Comparison of ENCODE assay signal across 8 cellular contexts in the genomic region with DNA sequence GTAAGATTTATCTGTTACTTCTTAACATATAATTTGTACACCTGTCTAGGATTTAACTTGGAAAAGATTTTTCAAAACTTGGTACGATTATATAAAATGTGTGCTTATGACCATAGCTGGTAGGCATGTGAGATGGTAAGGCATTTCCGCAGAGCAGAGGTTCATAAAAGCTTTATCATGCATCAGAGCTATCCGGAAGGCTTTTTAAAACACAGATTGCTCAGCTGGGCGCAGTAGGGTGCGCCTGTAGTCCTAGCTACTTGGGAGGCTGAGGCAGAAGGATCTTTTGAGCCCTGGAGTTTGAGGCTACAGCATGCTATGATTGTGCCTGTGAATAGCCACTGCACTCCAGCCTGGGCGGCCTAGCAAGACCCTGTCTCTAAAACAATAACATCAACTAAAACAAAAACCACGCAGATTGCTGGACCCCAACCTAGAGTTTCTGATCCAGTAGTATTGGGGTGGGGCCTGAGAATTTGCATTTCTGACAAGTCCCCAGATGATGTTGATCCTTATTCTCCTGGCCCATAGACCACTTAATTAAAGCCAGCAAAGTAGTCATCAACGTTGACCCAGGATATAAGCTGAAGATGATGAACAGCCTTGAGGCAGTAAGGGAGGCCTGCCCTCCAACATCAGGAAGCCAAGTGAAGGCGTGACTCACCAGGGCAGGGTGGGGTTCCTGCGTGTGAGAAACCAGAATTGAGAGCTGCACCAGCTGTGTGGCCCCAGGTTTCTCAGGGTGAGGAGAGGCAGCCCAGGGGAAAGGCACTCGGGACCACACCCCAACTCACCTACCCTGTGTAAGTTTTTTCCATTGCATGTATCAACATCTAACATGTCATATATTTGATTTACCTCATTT.
DNase-seq lines count a peak whose midpoint lies in the region; ATAC-seq and TF ChIP-seq lines count a peak whose summit lies in the region.

No MANE protein-coding gene starts in this region.

- ATAC-seq in GM18498 (IDR thresholded peaks at IDR 0.05; ENCODE audit: unreplicated experiment) (peak; percentile 72), HG03135 (IDR thresholded peaks at IDR 0.05; ENCODE audit: unreplicated experiment) (peak; percentile 70), GM18505 (IDR thresholded peaks at IDR 0.05; ENCODE audit: unreplicated experiment) (no peak)

- no peak overlapping the region for H3K4me3 ChIP-seq in skeletal muscle cell (ENCODE audit: low read depth, low read length)

- no peaks in the 10 kb centered on the region for H3K36me3 Mint-ChIP-seq in dendritic cell treated with granulocyte-macrophage colony-stimulating factor and Interleukin-4, amounts not matched to agents 40 ng/mL and 50 ng/mL, for 4 days (ENCODE audit: low read depth)

- peak overlapping the region; percentile 75 for H3K27ac Mint-ChIP-seq in dendritic cell treated with granulocyte-macrophage colony-stimulating factor and Interleukin-4, amounts not matched to agents 40 ng/mL and 50 ng/mL, for 4 days

- H3K4me1 Mint-ChIP-seq in dendritic cell treated with granulocyte-macrophage colony-stimulating factor and Interleukin-4, amounts not matched to agents 40 ng/mL and 50 ng/mL, for 4 days (ENCODE audit: low read depth): peaks cover 47% of the 10 kb centered on the region

- H3K27me3 Mint-ChIP-seq in dendritic cell treated with granulocyte-macrophage colony-stimulating factor and Interleukin-4, amounts not matched to agents 40 ng/mL and 50 ng/mL, for 4 days: no peaks in the 10 kb centered on the region

- no peak overlapping the region for H3K4me3 Mint-ChIP-seq in dendritic cell treated with granulocyte-macrophage colony-stimulating factor and Interleukin-4, amounts not matched to agents 40 ng/mL and 50 ng/mL, for 4 days

- no peaks in the 10 kb centered on the region for H3K9me3 Mint-ChIP-seq in dendritic cell treated with granulocyte-macrophage colony-stimulating factor and Interleukin-4, amounts not matched to agents 40 ng/mL and 50 ng/mL, for 4 days

- intact Hi-C loops in dendritic cell treated with granulocyte-macrophage colony-stimulating factor and Interleukin-4, amounts not matched to agents 40 ng/mL and 50 ng/mL, for 4 days (cut with micrococcal nuclease): no loop called here

- peak; percentile 52 to 59 for DNase-seq in activated CD4-positive, alpha-beta T cell treated with anti-CD3 and anti-CD28 coated beads for 24 hours (ENCODE audit: low read depth in 2 of 2)
- DNase-seq in skeletal muscle cell (ENCODE audit: low read depth) (peak; percentile 53), NCI-H1694 treated with DMSO at 0.1 percent for 48 hours (lab: John Stamatoyannopoulos, UW) (no peak), medulla oblongata (ENCODE audit: extremely low spot score) (no peak)

- no peak for TF ChIP-seq POLR2A in GM18505 (IDR thresholded peaks at IDR 0.05; ENCODE audit: borderline replicate concordance, extremely low read depth, insufficient read depth, insufficient read length)

Comparison
In these comparisons a context has a peak if more than half of its experiments do, and no peak if none do; other contexts are left out.
1. DNase-seq: peak in activated CD4-positive, alpha-beta T cell treated with anti-CD3 and anti-CD28 coated beads for 24 hours (2 of 2) and skeletal muscle cell (single experiment); none in NCI-H1694 treated with DMSO at 0.1 percent for 48 hours (single experiment) and medulla oblongata (single experiment).